In genomic region chr9:127833555-127833954, GRCh38 we compare ENCODE assay signal across 10 cellular contexts. TPM values are rescaled to one million over a fixed set of nuclear protein-coding genes. Genes with fewer than 3 reads are reported as not detected.
DNase-seq lines count a peak whose midpoint lies in the region; TF ChIP-seq lines count a peak whose summit lies in the region.
"Had no signal": no experiment of that assay in that cellular context is flagged by ENCODE, and none has a peak within 500 bp of the region (broad histone marks: within the 10 kb centered on the region; RNA-seq: fewer than 3 reads in every experiment).

No MANE protein-coding gene starts in this region.

- DNase-seq in right atrium auricular region (ENCODE audit: low spot score), result no peak
- no peak for DNase-seq in cardiac septum (ENCODE audit: low spot score)
- DNase-seq in cardiac fibroblast (ENCODE audit: low read depth in 2 of 2), result peak; percentile 59 to 62
- DNase-seq in vagina (ENCODE audit: extremely low spot score in 2 of 2), result no peak
- DNase-seq in dedifferentiated amniotic fluid mesenchymal stem cell (ENCODE audit: extremely low spot score), result no peak
- DNase-seq in hippocampal formation (lab: John Stamatoyannopoulos, UW), result no peak
- DNase-seq in cerebellum (ENCODE audit: low spot score), result no peak
- DNase-seq: activated CD4-positive, alpha-beta T cell treated with anti-CD3 and anti-CD28 coated beads for 48 hours; dermis blood vessel endothelial cell had no signal

- no peak for TF ChIP-seq CTCF in right atrium auricular region (IDR thresholded peaks at IDR 0.05)
- no peak for TF ChIP-seq CTCF in cardiac fibroblast (IDR thresholded peaks at IDR 0.05; ENCODE audit: low read depth, low read length)
- TF ChIP-seq CTCF in vagina (IDR thresholded peaks at IDR 0.05), result no peak

- no peaks in the 10 kb centered on the region for H3K27me3 ChIP-seq in right atrium auricular region
- no peaks in the 10 kb centered on the region for H3K27me3 ChIP-seq in muscle layer of duodenum (ENCODE audit: low read depth, low read length)
- H3K27me3 ChIP-seq in vagina, result no peaks in the 10 kb centered on the region

- TF ChIP-seq POLR2A in vagina (IDR thresholded peaks at IDR 0.05), result no peak

- H3K4me3 ChIP-seq in right atrium auricular region, result no peak overlapping the region
- H3K4me3 ChIP-seq in cardiac fibroblast (replicated peaks in 1 of 2; ENCODE audit: low read depth in 2 of 2, low read length in 2 of 2), result no peak overlapping the region
- H3K4me3 ChIP-seq in muscle layer of duodenum (ENCODE audit: low read depth in 1 of 2, low read length in 2 of 2), result no peak overlapping the region
- H3K4me3 ChIP-seq in vagina, result no peak overlapping the region

- H3K9me3 ChIP-seq in right atrium auricular region (no peaks in the 10 kb centered on the region), muscle layer of duodenum (ENCODE audit: control insufficient read depth in 1 of 2, low read length in 2 of 2) (no peaks in the 10 kb centered on the region), vagina (no peaks in the 10 kb centered on the region)

- peaks cover 0 to 89% of the 10 kb centered on the region in 2 donors for H3K4me1 ChIP-seq in right atrium auricular region
- peaks cover 12 to 46% of the 10 kb centered on the region in 2 donors for H3K4me1 ChIP-seq in muscle layer of duodenum (ENCODE audit: control insufficient read depth in 1 of 2, insufficient read depth in 2 of 2, low read length in 2 of 2)
- peaks cover 76% of the 10 kb centered on the region for H3K4me1 ChIP-seq in vagina

- intact Hi-C loops in cardiac septum (cut with DNase I), result no loop called here
- intact Hi-C loops in vagina (cut with DNase I), result no loop called here

- peak overlapping the region; percentile 90 to 91 for H3K27ac ChIP-seq in right atrium auricular region
- H3K27ac ChIP-seq in muscle layer of duodenum (ENCODE audit: low read length), result peak overlapping the region; percentile 56
- H3K27ac ChIP-seq in vagina, result peak overlapping the region; percentile 72

- no peaks in the 10 kb centered on the region for H3K36me3 ChIP-seq in right atrium auricular region
- H3K36me3 ChIP-seq in muscle layer of duodenum (ENCODE audit: control insufficient read depth in 1 of 2, insufficient read depth in 2 of 2, low read length in 2 of 2), result peaks cover 0 to 4% of the 10 kb centered on the region in 2 donors
- no peaks in the 10 kb centered on the region for H3K36me3 ChIP-seq in vagina

RNA-seq across cellular contexts. Expression of gene ENG, which starts 20.9 kb away (rescaled TPM):
- total RNA-seq in right atrium auricular region, result 100 to 1,000 TPM; 142 to 511 TPM
- 244 TPM for total RNA-seq in cardiac septum
- total RNA-seq in vagina, result 130 TPM
- 3.2 TPM for total RNA-seq in cerebellum

RNA-seq across cellular contexts. Expression of gene FPGS, which starts 30.9 kb away (rescaled TPM):
- total RNA-seq in right atrium auricular region (10 to 100 TPM; 43.9 to 47.0 TPM), cardiac septum (36.5 TPM), vagina (99.7 TPM), cerebellum (20.3 TPM)

RNA-seq across cellular contexts. Expression of gene AK1, which starts 43.9 kb away (rescaled TPM):
- 100 to 1,000 TPM; 263 to 398 TPM for total RNA-seq in right atrium auricular region
- 484 TPM for total RNA-seq in cardiac septum
- total RNA-seq in vagina, result 33.4 TPM
- total RNA-seq in cerebellum, result 23.0 TPM

RNA-seq across cellular contexts. Expression of gene CDK9, which starts 47.7 kb away (rescaled TPM):
- total RNA-seq in right atrium auricular region (10 to 100 TPM; 37.2 to 53.3 TPM), cardiac septum (48.7 TPM), vagina (66.3 TPM), cerebellum (38.9 TPM)

RNA-seq across cellular contexts. Expression of gene SH2D3C, which starts 55.1 kb away (rescaled TPM):
- 10 to 100 TPM; 11.5 to 16.5 TPM for total RNA-seq in right atrium auricular region
- 16.0 TPM for total RNA-seq in cardiac septum
- 19.6 TPM for total RNA-seq in vagina
- 8.5 TPM for total RNA-seq in cerebellum

Comparison
In these comparisons a context has a peak if more than half of its experiments do, and no peak if none do; other contexts are left out.
1. DNase-seq: peak in cardiac fibroblast (2 of 2); none in right atrium auricular region (single experiment), cardiac septum (single experiment), vagina (0 of 2), dedifferentiated amniotic fluid mesenchymal stem cell (single experiment), hippocampal formation (0 of 2) and cerebellum (single experiment).
2. RNA of gene ENG, which starts 20.9 kb away (total RNA-seq): 142 to 511 TPM in right atrium auricular region, 244 TPM in cardiac septum (single experiment) and 130 TPM in vagina (single experiment); 3.2 TPM in cerebellum (single experiment); every median in the first group is over 10 times any median in the second.
3. Peak in every context shown above with its lines, with median percentiles within 50 percentile points of each other: H3K27ac ChIP-seq.